Comparison of ENCODE assay signal across 31 cellular contexts in the genomic region with DNA sequence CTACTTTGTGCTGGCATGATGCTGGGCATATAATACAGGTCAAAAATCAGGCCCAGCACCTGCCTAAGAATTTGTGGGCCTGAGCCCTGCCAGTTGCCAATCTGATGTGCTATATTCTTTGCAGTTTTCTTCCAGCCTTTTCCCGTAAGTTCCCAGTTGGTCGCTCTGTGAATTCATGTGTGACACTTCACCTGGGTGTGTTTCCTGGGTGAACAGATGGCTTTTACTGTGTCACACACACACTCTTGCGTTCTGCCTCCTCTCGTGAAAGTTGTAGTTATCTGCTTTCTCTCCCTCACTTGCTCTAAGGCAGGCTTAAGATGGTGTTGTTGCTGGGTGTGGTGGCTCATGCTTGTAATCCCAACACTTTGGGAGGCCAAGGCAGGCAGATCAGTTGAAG.
DNase-seq lines count a peak whose midpoint lies in the region; ATAC-seq and TF ChIP-seq lines count a peak whose summit lies in the region.
"Had no signal": no experiment of that assay in that cellular context is flagged by ENCODE, and none has a peak within 500 bp of the region (broad histone marks: within the 10 kb centered on the region; RNA-seq: fewer than 3 reads in every experiment).

No MANE protein-coding gene starts in this region.

- no peak overlapping the region for H2BK12ac ChIP-seq in trophoblast cell (ENCODE audit: low read length)

- WGBS in trophoblast cell (ENCODE audit: extremely low coverage, insufficient coverage, insufficient read length): no CpG with 5 or more reads among the region's 4 CpGs
- 93 to 97% methylated on average over 4 of the region's 4 CpGs for WGBS in GM23248 (ENCODE audit: low coverage in 1 of 2, low lambda C conversion rate in 2 of 2, missing lambda C conversion rate in 2 of 2), 2 experiments

- H3K4me1 ChIP-seq in breast epithelium (peaks cover 4 to 10% of the 10 kb centered on the region in 2 donors), trophoblast cell (ENCODE audit: control insufficient read depth in 1 of 2, insufficient read depth in 2 of 2, low read length in 2 of 2) (peaks cover 21 to 36% of the 10 kb centered on the region in 2 experiments), vagina (peaks cover 91% of the 10 kb centered on the region), GM23248 (ENCODE audit: insufficient read depth) (peaks cover 54% of the 10 kb centered on the region)

- H4K8ac ChIP-seq in trophoblast cell (ENCODE audit: low read depth, low read length): peak overlapping the region; percentile 66

- peaks cover 36% of the 10 kb centered on the region for H3K79me1 ChIP-seq in trophoblast cell (ENCODE audit: low read length)

- intact Hi-C loops in MCF 10A (cut with micrococcal nuclease) (loop anchor here (5.0 kb wide), 1 partner anchor 64 kb away; no protein-coding TSS in a partner anchor), breast epithelium (cut with DNase I; ENCODE audit: low total_unique reads) (no loop called here), vagina (cut with DNase I) (no loop called here)

- no peaks in the 10 kb centered on the region for H4K20me1 ChIP-seq in GM23248 (ENCODE audit: insufficient read depth)

- H2AK5ac ChIP-seq in trophoblast cell (ENCODE audit: low read length): peak overlapping the region; percentile 11

- CTCF ChIA-PET in MCF 10A (lab: Yijun Ruan, JAX): no interaction called here

- H3K27ac Mint-ChIP-seq in MCF 10A (ENCODE audit: low read depth, unreplicated experiment): peak overlapping the region; percentile 87
- no peak overlapping the region for H3K27ac Mint-ChIP-seq in stimulated activated effector memory CD8-positive, alpha-beta T cell treated with anti-CD3 and anti-CD28 coated beads, Interleukin-12 subunit alpha, Interleukin-12 subunit beta, amount 100 ng/mL, for 72 hours
- H3K27ac Mint-ChIP-seq: activated naive CD4-positive, alpha-beta T cell treated with anti-CD3 and anti-CD28 coated beads, Interleukin-2, amount 50 U/mL, for 72 hours; CD4-positive, alpha-beta T cell; mesothelial cell of epicardium had no signal

- peak overlapping the region; percentile 85 for H4K91ac ChIP-seq in trophoblast cell (ENCODE audit: low read depth, low read length)

- in situ Hi-C loops in GM23248 (cut with MboI): no loop called here

- no peaks in the 10 kb centered on the region for H3K9me2 ChIP-seq in GM23248 (ENCODE audit: insufficient read depth)

- peak overlapping the region in 1 of 2 donors; percentile 83 for H3K27ac ChIP-seq in breast epithelium
- H3K27ac ChIP-seq in trophoblast cell (ENCODE audit: low read depth, low read length): peak overlapping the region; percentile 52
- H3K27ac ChIP-seq in vagina: peak overlapping the region; percentile 88
- no peak overlapping the region for H3K27ac ChIP-seq in GM23248
- H3K27ac ChIP-seq: HL-60, prostate gland, VCaP had no signal

- DNase-seq in MCF 10A (ENCODE audit: unreplicated experiment) (no peak), breast epithelium (ENCODE audit: low spot score in 2 of 2) (no peak), epithelial cell of esophagus (ENCODE audit: low read depth) (no peak), trophoblast cell (no peak), vagina (ENCODE audit: extremely low spot score in 2 of 2) (no peak), GM23248 (no peak)
- DNase-seq in stimulated activated effector memory CD8-positive, alpha-beta T cell treated with anti-CD3 and anti-CD28 coated beads, Interleukin-12 subunit alpha, Interleukin-12 subunit beta, amount 100 ng/mL, for 72 hours (ENCODE audit: low spot score in 2 of 2): no peak
- DNase-seq: 8988T; activated CD4-positive, alpha-beta T cell treated with anti-CD3 and anti-CD28 coated beads for 4 hours; activated T-cell treated with anti-CD3 and anti-CD28 coated beads for 4 hours; CD4-positive, alpha-beta T cell; central memory CD4-positive, alpha-beta T cell; foreskin keratinocyte; naive B cell; NCI-H1092; NCI-H1694 treated with DMSO at 0.1 percent for 48 hours; NCI-H524 treated with DMSO at 0.1 percent for 48 hours; NK-92 treated with Interleukin-12 subunit alpha and Interleukin-12 subunit beta, amount 100 ng/mL, for 24 hours; nucleus accumbens; small intestine; SW 1271; T-helper 9 cell had no signal

- no peaks in the 10 kb centered on the region for H3K27me3 Mint-ChIP-seq in MCF 10A (ENCODE audit: insufficient read depth, unreplicated experiment)
- H3K27me3 Mint-ChIP-seq: CD4-positive, alpha-beta T cell had no signal

- H3K14ac ChIP-seq in trophoblast cell (ENCODE audit: low read length): peak overlapping the region; percentile 38

- peaks cover 49% of the 10 kb centered on the region for H3K4me1 Mint-ChIP-seq in MCF 10A (ENCODE audit: insufficient read depth, unreplicated experiment)
- no peaks in the 10 kb centered on the region for H3K4me1 Mint-ChIP-seq in stimulated activated effector memory CD8-positive, alpha-beta T cell treated with anti-CD3 and anti-CD28 coated beads, Interleukin-12 subunit alpha, Interleukin-12 subunit beta, amount 100 ng/mL, for 72 hours

- TF ChIP-seq CTCF in MCF 10A (IDR thresholded peaks at IDR 0.05; ENCODE audit: unreplicated experiment) (no peak), breast epithelium (IDR thresholded peaks at IDR 0.05) (no peak), epithelial cell of esophagus (IDR thresholded peaks at IDR 0.05; ENCODE audit: insufficient read depth, low read depth, low read length, missing control alignments) (no peak), vagina (IDR thresholded peaks at IDR 0.05) (no peak)

- peak overlapping the region; percentile 72 for H2BK5ac ChIP-seq in trophoblast cell (ENCODE audit: low read depth, low read length, poor library complexity)

- no peak overlapping the region for H2AFZ ChIP-seq in trophoblast cell (ENCODE audit: insufficient read depth, low read length, poor library complexity)
- no peak overlapping the region for H2AFZ ChIP-seq in GM23248

- TF ChIP-seq POLR2A in breast epithelium (IDR thresholded peaks at IDR 0.05): no peak
- TF ChIP-seq POLR2A in vagina (IDR thresholded peaks at IDR 0.05): no peak

- H4K12ac ChIP-seq in trophoblast cell (ENCODE audit: low read depth, low read length): no peak overlapping the region

- ATAC-seq in HG03280 (IDR thresholded peaks at IDR 0.05; ENCODE audit: unreplicated experiment): no peak
- no peak for ATAC-seq in stimulated activated effector memory CD8-positive, alpha-beta T cell treated with anti-CD3 and anti-CD28 coated beads, Interleukin-12 subunit alpha, Interleukin-12 subunit beta, amount 100 ng/mL, for 72 hours
- ATAC-seq: activated naive CD4-positive, alpha-beta T cell treated with anti-CD3 and anti-CD28 coated beads, Interleukin-2, amount 50 U/mL, for 72 hours; foreskin keratinocyte; GM12878; left lobe of liver; Panc1 had no signal

- no peak overlapping the region for H3K23ac ChIP-seq in trophoblast cell (ENCODE audit: low read length)

- H3K9me3 Mint-ChIP-seq in MCF 10A (ENCODE audit: unreplicated experiment): no peaks in the 10 kb centered on the region
- H3K9me3 Mint-ChIP-seq in stimulated activated effector memory CD8-positive, alpha-beta T cell treated with anti-CD3 and anti-CD28 coated beads, Interleukin-12 subunit alpha, Interleukin-12 subunit beta, amount 100 ng/mL, for 72 hours: no peaks in the 10 kb centered on the region
- H3K9me3 Mint-ChIP-seq: activated naive CD4-positive, alpha-beta T cell treated with anti-CD3 and anti-CD28 coated beads, Interleukin-2, amount 50 U/mL, for 72 hours; CD4-positive, alpha-beta T cell; naive B cell had no signal

- peaks cover 25% of the 10 kb centered on the region for H3K36me3 Mint-ChIP-seq in MCF 10A (ENCODE audit: insufficient read depth, unreplicated experiment)
- no peaks in the 10 kb centered on the region for H3K36me3 Mint-ChIP-seq in stimulated activated effector memory CD8-positive, alpha-beta T cell treated with anti-CD3 and anti-CD28 coated beads, Interleukin-12 subunit alpha, Interleukin-12 subunit beta, amount 100 ng/mL, for 72 hours
- H3K36me3 Mint-ChIP-seq: activated naive CD4-positive, alpha-beta T cell treated with anti-CD3 and anti-CD28 coated beads, Interleukin-2, amount 50 U/mL, for 72 hours; naive B cell had no signal

- H3K4me3 ChIP-seq in breast epithelium (no peak overlapping the region), epithelial cell of esophagus (ENCODE audit: low read length) (peak overlapping the region; percentile 47), trophoblast cell (ENCODE audit: low read depth, low read length) (peak overlapping the region; percentile 47), vagina (peak overlapping the region in 1 of 2 donors; percentile 16), GM23248 (no peak overlapping the region)
- H3K4me3 ChIP-seq: GM12878, prostate gland had no signal

- peak overlapping the region; percentile 52 for H3K4me2 ChIP-seq in trophoblast cell (ENCODE audit: low read length)
- no peak overlapping the region for H3K4me2 ChIP-seq in GM23248 (ENCODE audit: unreplicated experiment)

- H3K4me3 Mint-ChIP-seq in MCF 10A (ENCODE audit: unreplicated experiment): peak overlapping the region; percentile 59
- H3K4me3 Mint-ChIP-seq in stimulated activated effector memory CD8-positive, alpha-beta T cell treated with anti-CD3 and anti-CD28 coated beads, Interleukin-12 subunit alpha, Interleukin-12 subunit beta, amount 100 ng/mL, for 72 hours: no peak overlapping the region
- H3K4me3 Mint-ChIP-seq: CD4-positive, alpha-beta T cell; mesothelial cell of epicardium; naive B cell had no signal

- peak overlapping the region; percentile 71 for H3K4ac ChIP-seq in trophoblast cell (ENCODE audit: low read depth, low read length)

- peaks cover 54% of the 10 kb centered on the region for H3F3A ChIP-seq in GM23248 (ENCODE audit: insufficient read depth)

- no peaks in the 10 kb centered on the region for H3K27me3 ChIP-seq in breast epithelium
- no peaks in the 10 kb centered on the region for H3K27me3 ChIP-seq in trophoblast cell (ENCODE audit: insufficient read depth, low read length)
- H3K27me3 ChIP-seq in vagina: no peaks in the 10 kb centered on the region
- H3K27me3 ChIP-seq in GM23248 (replicated peaks; ENCODE audit: insufficient read depth): no peaks in the 10 kb centered on the region
- H3K27me3 ChIP-seq: foreskin keratinocyte had no signal

- H3K18ac ChIP-seq in trophoblast cell (ENCODE audit: low read length): peak overlapping the region; percentile 63

- no TSS peak for BruUV-seq in MCF 10A (replicated peaks; lab: Mats Ljungman, UMichigan)

- H3K36me3 ChIP-seq in breast epithelium (no peaks in the 10 kb centered on the region), trophoblast cell (ENCODE audit: control insufficient read depth in 1 of 2, insufficient read depth in 2 of 2, low read length in 2 of 2) (peaks cover 7 to 9% of the 10 kb centered on the region in 2 experiments), vagina (no peaks in the 10 kb centered on the region), GM23248 (ENCODE audit: low read depth) (no peaks in the 10 kb centered on the region)
- H3K36me3 ChIP-seq: prostate gland had no signal

- H2BK120ac ChIP-seq in trophoblast cell (ENCODE audit: insufficient read depth, low read length, poor library complexity): peak overlapping the region; percentile 88

- H3K9me3 ChIP-seq in breast epithelium (no peaks in the 10 kb centered on the region), trophoblast cell (ENCODE audit: insufficient read depth, low read depth, low read length) (no peaks in the 10 kb centered on the region), vagina (no peaks in the 10 kb centered on the region), GM23248 (ENCODE audit: low read depth) (no peaks in the 10 kb centered on the region)
- H3K9me3 ChIP-seq: prostate gland had no signal

- H3K79me2 ChIP-seq in trophoblast cell (ENCODE audit: control insufficient read depth, insufficient read depth, low read length, poor library complexity): peaks cover 25% of the 10 kb centered on the region
- H3K79me2 ChIP-seq in GM23248 (ENCODE audit: insufficient read depth): peaks cover 16% of the 10 kb centered on the region; the same call in 1 of the 2 replicates

- H3K9ac ChIP-seq in trophoblast cell (ENCODE audit: low read length) (peak overlapping the region; percentile 5), GM23248 (no peak overlapping the region)

- POLR2A ChIA-PET in MCF 10A (lab: Yijun Ruan, JAX): interaction anchor here (0.6 kb wide), 1 partner anchor 21 kb away, joined by 5 read pairs; no protein-coding TSS in a partner anchor

Comparison
In these comparisons a context has a peak if more than half of its experiments do, and no peak if none do; other contexts are left out.
1. H3K4me3 ChIP-seq: peak in epithelial cell of esophagus (single experiment) and trophoblast cell (single experiment); none in breast epithelium (0 of 3) and GM23248 (single experiment).